ENCODE assay signal across 1 cellular context in genomic region chr1:7579831-7580804, GRCh38.
TF ChIP-seq lines count a peak whose summit lies in the region.

No MANE protein-coding gene starts in this region.

TF ChIP-seq in HepG2, 621 proteins besides CTCF, POLR2A, EP300 and RAD21 (continued from another document):
- no peak for TF ChIP-seq ZNF552 (CRISPR knock-in tag; IDR thresholded peaks at IDR 0.05; ENCODE audit: borderline replicate concordance)
- no peak for TF ChIP-seq TOE1 (CRISPR knock-in tag; IDR thresholded peaks at IDR 0.05)
- TF ChIP-seq SRSF1 (optimal IDR thresholded peaks at IDR 0.05; ENCODE audit: low read depth, low read length), result no peak
- TF ChIP-seq HNF4G (IDR thresholded peaks at IDR 0.05; ENCODE audit: borderline replicate concordance, low read depth, low read length), result no peak
- no peak for TF ChIP-seq HNF4G (CRISPR knock-in tag; IDR thresholded peaks at IDR 0.05; ENCODE audit: borderline replicate concordance, low read depth)
- no peak for TF ChIP-seq ZNF513 (CRISPR knock-in tag; conservative IDR thresholded peaks at IDR 0.05)
- no peak for TF ChIP-seq LRRFIP1 (CRISPR knock-in tag; conservative IDR thresholded peaks at IDR 0.05)
